8 cellular contexts compared by ENCODE assay signal in the genomic region with DNA sequence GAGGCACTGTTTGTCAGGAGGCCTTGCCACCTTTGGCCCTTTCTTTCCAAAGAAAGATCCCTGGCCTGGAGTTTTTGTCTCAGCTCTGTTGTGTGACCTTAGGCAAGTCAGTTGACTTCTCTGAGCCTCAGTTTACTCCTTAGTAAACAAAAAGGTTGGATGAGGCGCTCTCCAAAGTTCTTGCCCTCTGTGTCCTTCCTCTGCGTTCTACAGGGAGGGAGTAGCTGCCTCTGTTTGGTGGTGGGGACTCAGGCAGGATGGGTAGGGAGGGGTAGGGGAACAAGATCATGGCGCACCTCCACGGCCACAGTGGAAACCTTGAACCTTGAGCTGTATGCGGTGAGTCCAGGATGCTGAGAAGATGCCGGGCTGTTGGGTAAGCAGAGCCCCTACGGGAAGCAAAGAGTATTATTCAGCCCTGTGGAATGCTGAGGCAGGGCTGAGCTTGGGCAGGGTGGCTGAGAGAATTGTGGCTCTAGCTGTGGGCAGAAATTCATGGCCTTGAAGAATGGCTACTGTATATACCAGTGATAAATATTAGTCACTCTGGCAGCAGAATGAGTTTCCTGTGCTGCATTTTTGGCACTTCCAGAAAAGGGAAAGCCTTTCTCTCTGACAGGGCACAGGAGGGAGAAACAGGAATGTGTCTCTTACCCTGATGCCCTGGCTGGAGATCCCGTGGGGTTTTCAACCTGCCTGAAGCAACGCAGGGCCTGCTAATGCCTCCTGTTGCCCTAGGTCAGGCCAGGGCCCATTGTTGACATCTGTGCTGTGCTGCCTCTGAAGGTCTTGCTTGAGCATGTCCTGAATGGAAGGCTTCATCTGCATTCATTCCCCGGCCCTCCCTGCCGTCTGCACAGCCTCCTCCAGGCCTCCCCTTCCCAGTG. TPM values are rescaled to one million over a fixed set of nuclear protein-coding genes. Genes with fewer than 3 reads are reported as not detected.
DNase-seq lines count a peak whose midpoint lies in the region; ATAC-seq and TF ChIP-seq lines count a peak whose summit lies in the region.

No MANE protein-coding gene starts in this region.

- H3K4me1 Mint-ChIP-seq in endothelial cell (ENCODE audit: unreplicated experiment) (peaks cover 42% of the 10 kb centered on the region), natural killer cell (peaks cover 0 to 47% of the 10 kb centered on the region in 2 donors)

- no peaks in the 10 kb centered on the region for H3K9me3 Mint-ChIP-seq in endothelial cell (ENCODE audit: unreplicated experiment)
- H3K9me3 Mint-ChIP-seq in natural killer cell = no peaks in the 10 kb centered on the region

- ATAC-seq in natural killer cell (no peak), GM18519 (IDR thresholded peaks at IDR 0.05; ENCODE audit: low FRiP score, unreplicated experiment) (no peak), GM18868 (IDR thresholded peaks at IDR 0.05; ENCODE audit: unreplicated experiment) (no peak)

- TF ChIP-seq CTCF in AG10803 (conservative IDR thresholded peaks at IDR 0.05; ENCODE audit: low read length) = peak; percentile 20; the same call in 1 of the 2 replicates
- TF ChIP-seq CTCF in endothelial cell (IDR thresholded peaks at IDR 0.05; ENCODE audit: unreplicated experiment) = no peak
- TF ChIP-seq CTCF in natural killer cell (IDR thresholded peaks at IDR 0.05) = no peak

- DNase-seq in AG10803 (ENCODE audit: low read depth) (peak; percentile 99), NCI-H226 (peak; percentile 100), endothelial cell (ENCODE audit: low spot score) (no peak), natural killer cell (no peak), DMS153 treated with DMSO at 0.1 percent for 48 hours (lab: John Stamatoyannopoulos, UW; ENCODE audit: unreplicated experiment) (no peak)
- no peak for DNase-seq in activated CD8-positive, alpha-beta memory T cell treated with anti-CD3 and anti-CD28 coated beads, Interleukin-2, amount 50 U/mL, for 48 hours

- H3K4me3 Mint-ChIP-seq in endothelial cell (ENCODE audit: unreplicated experiment) (no peak overlapping the region), natural killer cell (peak overlapping the region; percentile 65)

- H3K4me3 ChIP-seq in AG10803 (ENCODE audit: low read length) = 0 out of 2 replicates have a peak overlapping the region, but pooled peaks have one; percentile 4

- H3K36me3 Mint-ChIP-seq in endothelial cell (ENCODE audit: low read depth, unreplicated experiment) (no peaks in the 10 kb centered on the region), natural killer cell (no peaks in the 10 kb centered on the region)

- H3K27ac Mint-ChIP-seq in endothelial cell (ENCODE audit: unreplicated experiment) (peak overlapping the region; percentile 26), natural killer cell (peak overlapping the region in 1 of 2 donors; percentile 69)

- H3K27me3 Mint-ChIP-seq in endothelial cell (ENCODE audit: unreplicated experiment) = peaks cover 9% of the 10 kb centered on the region
- peaks cover 0 to 8% of the 10 kb centered on the region in 2 donors for H3K27me3 Mint-ChIP-seq in natural killer cell (ENCODE audit: low read depth in 2 of 2)

- intact Hi-C loops in natural killer cell (cut with micrococcal nuclease) = no loop called here

RNA-seq across cellular contexts. Expression of gene SMAD3, which starts 39.9 kb away (rescaled TPM):
- total RNA-seq in endothelial cell (ENCODE audit: unreplicated experiment) (8.2 TPM), natural killer cell (10 to 100 TPM; 47.1 to 72.6 (median 63.0) TPM)

Comparison
In these comparisons a context has a peak if more than half of its experiments do, and no peak if none do; other contexts are left out.
1. DNase-seq: peak in AG10803 (single experiment) and NCI-H226 (single experiment); none in endothelial cell (single experiment), natural killer cell (single experiment), DMS153 treated with DMSO at 0.1 percent for 48 hours (single experiment) and activated CD8-positive, alpha-beta memory T cell treated with anti-CD3 and anti-CD28 coated beads, Interleukin-2, amount 50 U/mL, for 48 hours (single experiment).